Comparison of ENCODE assay signal across 18 cellular contexts in the genomic region with DNA sequence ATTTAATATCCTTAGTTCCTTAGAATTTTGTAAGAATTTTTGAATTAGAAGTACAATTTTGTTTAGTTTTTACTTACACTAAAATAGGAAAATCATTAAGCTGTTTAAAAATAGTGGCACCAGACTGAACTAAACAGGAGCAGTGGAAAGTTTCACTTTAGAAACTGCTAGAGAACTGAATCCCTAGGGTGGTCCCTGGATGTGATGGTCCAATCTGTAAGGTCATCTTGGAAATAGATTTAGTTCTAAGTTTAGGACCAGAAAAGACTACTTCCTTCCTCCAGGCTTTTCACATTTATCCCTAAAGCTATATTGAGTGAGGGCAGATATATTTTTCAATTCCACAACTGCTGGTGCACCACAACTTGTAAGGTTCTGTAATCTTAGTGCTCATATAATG. TPM values are rescaled to one million over a fixed set of nuclear protein-coding genes. Genes with fewer than 3 reads are reported as not detected.
DNase-seq lines count a peak whose midpoint lies in the region; ATAC-seq and TF ChIP-seq lines count a peak whose summit lies in the region.
"Had no signal": no experiment of that assay in that cellular context is flagged by ENCODE, and none has a peak within 500 bp of the region (broad histone marks: within the 10 kb centered on the region; RNA-seq: fewer than 3 reads in every experiment).

No MANE protein-coding gene starts in this region.

- no peaks in the 10 kb centered on the region for H3K36me3 ChIP-seq in BLaER1
- no peaks in the 10 kb centered on the region for H3K36me3 ChIP-seq in Loucy (ENCODE audit: insufficient read depth, low read length)
- no peaks in the 10 kb centered on the region for H3K36me3 ChIP-seq in skeletal muscle satellite cell (ENCODE audit: insufficient read depth, low read length)
- H3K36me3 ChIP-seq: BE2C had no signal

- peak overlapping the region; percentile 51 for H3K27ac ChIP-seq in BLaER1

- no peaks in the 10 kb centered on the region for H3K27me3 ChIP-seq in BLaER1
- H3K27me3 ChIP-seq in Loucy (ENCODE audit: insufficient read depth, low read length, poor library complexity, severe bottlenecking), result no peaks in the 10 kb centered on the region
- no peaks in the 10 kb centered on the region for H3K27me3 ChIP-seq in skeletal muscle satellite cell (ENCODE audit: control insufficient read depth, insufficient read depth, low read length)
- H3K27me3 ChIP-seq: BE2C had no signal

- no peak for ATAC-seq in effector memory CD8-positive, alpha-beta T cell (replicated peaks)

- H3K4me3 ChIP-seq in BLaER1 (no peak overlapping the region), Loucy (ENCODE audit: low read length, poor library complexity, severe bottlenecking) (no peak overlapping the region), skeletal muscle satellite cell (ENCODE audit: low read length) (no peak overlapping the region)

- no peaks in the 10 kb centered on the region for H4K20me1 ChIP-seq in BLaER1
- H4K20me1 ChIP-seq in Loucy (ENCODE audit: insufficient read depth, low read length, poor library complexity, severe bottlenecking), result no peaks in the 10 kb centered on the region

- H3K4me2 ChIP-seq in BLaER1, result peak overlapping the region; percentile 73
- peak overlapping the region; percentile 45 for H3K4me2 ChIP-seq in Loucy (ENCODE audit: low read depth, low read length, poor library complexity, severe bottlenecking)
- H3K4me2 ChIP-seq in skeletal muscle satellite cell (ENCODE audit: low read length), result peak overlapping the region; percentile 12

- no peaks in the 10 kb centered on the region; the same call in 1 of the 2 replicates for H3F3A ChIP-seq in Loucy (ENCODE audit: low read depth)

- H3K9me3 ChIP-seq in BLaER1, result no peaks in the 10 kb centered on the region
- H3K9me3 ChIP-seq in Loucy (ENCODE audit: insufficient read depth, low read depth, low read length), result no peaks in the 10 kb centered on the region
- no peaks in the 10 kb centered on the region for H3K9me3 ChIP-seq in skeletal muscle satellite cell (replicated peaks; ENCODE audit: low read length)
- H3K9me3 ChIP-seq: BE2C had no signal

- H3K36me3 Mint-ChIP-seq in effector memory CD8-positive, alpha-beta T cell (ENCODE audit: insufficient read depth), result peaks cover 2% of the 10 kb centered on the region

- H3K9me2 ChIP-seq in Loucy (replicated peaks; ENCODE audit: low read depth, low read length), result no peaks in the 10 kb centered on the region

- H3K27ac Mint-ChIP-seq in effector memory CD8-positive, alpha-beta T cell, result peak overlapping the region; percentile 49 to 50

- no peak for DNase-seq in effector memory CD8-positive, alpha-beta T cell
- no peak for DNase-seq in H4 (ENCODE audit: low spot score)
- DNase-seq in NCI-H2081 treated with DMSO at 0.1 percent for 48 hours (lab: John Stamatoyannopoulos, UW), result no peak
- no peak for DNase-seq in NCI-H510A (lab: John Stamatoyannopoulos, UW)
- no peak for DNase-seq in NCI-H526 treated with DMSO at 0.1 percent for 48 hours (lab: John Stamatoyannopoulos, UW)
- DNase-seq: BE2C; CD8-positive, alpha-beta memory T cell; DND-41; GDM1; MV-4-11; NCI-H1436; NCI-H2029 treated with DMSO at 0.1 percent for 48 hours; NCI-H524 treated with DMSO at 0.1 percent for 48 hours; OCI-M1 had no signal

- no peak for TF ChIP-seq CTCF in Loucy (conservative IDR thresholded peaks at IDR 0.05; ENCODE audit: low read length)

- no peaks in the 10 kb centered on the region for H3K9me3 Mint-ChIP-seq in effector memory CD8-positive, alpha-beta T cell

- H3K9ac ChIP-seq in BLaER1 (no peak overlapping the region), Loucy (ENCODE audit: low read depth, low read length, poor library complexity, severe bottlenecking) (peak overlapping the region; percentile 6), skeletal muscle satellite cell (ENCODE audit: low read depth, low read length) (no peak overlapping the region)

- H3K4me1 ChIP-seq in BLaER1 (peaks cover 22% of the 10 kb centered on the region), Loucy (ENCODE audit: insufficient read depth, low read length, poor library complexity, severe bottlenecking) (peaks cover 42% of the 10 kb centered on the region), skeletal muscle satellite cell (ENCODE audit: control insufficient read depth, insufficient read depth, low read length) (peaks cover 52% of the 10 kb centered on the region)

- no peak overlapping the region for H3K4me3 Mint-ChIP-seq in effector memory CD8-positive, alpha-beta T cell

- H3K4me1 Mint-ChIP-seq in effector memory CD8-positive, alpha-beta T cell (ENCODE audit: low read depth in 2 of 2), result peaks cover 8 to 22% of the 10 kb centered on the region in 2 donors

- no peaks in the 10 kb centered on the region for H3K79me2 ChIP-seq in Loucy (ENCODE audit: insufficient read depth, low read length)

- no peak overlapping the region for H2AFZ ChIP-seq in Loucy (ENCODE audit: low read length)

- H3K27me3 Mint-ChIP-seq in effector memory CD8-positive, alpha-beta T cell, result no peaks in the 10 kb centered on the region
- H3K27me3 Mint-ChIP-seq: CD8-positive, alpha-beta memory T cell; IgD-negative memory B cell had no signal

RNA-seq across cellular contexts. Expression of a gene that starts 19.0 kb away (rescaled TPM):
- 33.6 and 52.7 TPM in 2 replicates for total RNA-seq in skeletal muscle satellite cell (2012; rRNA removed)
- 228 and 233 TPM in 2 replicates for total RNA-seq in H4 (2014; rRNA removed; shearing (Covaris generic))

RNA-seq across cellular contexts. Expression of a gene that starts 58.8 kb away (rescaled TPM):
- total RNA-seq in skeletal muscle satellite cell (2012; rRNA removed), result 10.7 and 12.7 TPM in 2 replicates
- 46.4 and 65.9 TPM in 2 replicates for total RNA-seq in H4 (2014; rRNA removed; shearing (Covaris generic))

Comparison
In these comparisons a context has a peak if more than half of its experiments do, and no peak if none do; other contexts are left out.
1. H3K4me2 ChIP-seq: peak in every context shown above with its lines; median percentile 73 in BLaER1; 45 in Loucy; 12 in skeletal muscle satellite cell.